In genomic region chr10:50740351-50740688, GRCh38 we compare ENCODE assay signal across 8 cellular contexts. TPM values are rescaled to one million over a fixed set of nuclear protein-coding genes. Genes with fewer than 3 reads are reported as not detected.
DNase-seq lines count a peak whose midpoint lies in the region; ATAC-seq, FAIRE-seq and TF ChIP-seq lines count a peak whose summit lies in the region.

No MANE protein-coding gene starts in this region.

- peak; percentile 4 for DNase-seq in T follicular helper cell (ENCODE audit: low read depth)
- no peak for DNase-seq in chondrocyte (ENCODE audit: low spot score)
- DNase-seq in HepG2 (ENCODE audit: low spot score), result peak; percentile 15
- peak; percentile 4 for DNase-seq in stimulated activated CD8-positive, alpha-beta memory T cell treated with anti-CD3 and anti-CD28 coated beads, Interleukin-12 subunit alpha, Interleukin-12 subunit beta, amount 100 ng/mL, for 4 hours (ENCODE audit: low read depth)
- DNase-seq in cortex of kidney (lab: John Stamatoyannopoulos, UW), result no peak

- TF ChIP-seq EP300 in HepG2 (IDR thresholded peaks at IDR 0.05; ENCODE audit: low read depth in 2 of 2, low read length in 2 of 2), result no peak
- no peak for TF ChIP-seq EP300 in HepG2 (CRISPR knock-in tag; IDR thresholded peaks at IDR 0.05; ENCODE audit: borderline replicate concordance)

- TF ChIP-seq CTCF in chondrocyte (IDR thresholded peaks at IDR 0.05) (no peak), HepG2 (CRISPR knock-in tag; IDR thresholded peaks at IDR 0.05) (no peak)

- WGBS in HepG2 (ENCODE audit: low lambda C conversion rate), result under 1% methylated on average over 8 of the region's 8 CpGs

- in situ Hi-C loops in HepG2 (cut with HindIII; ENCODE audit: extremely low pct_ligation_motif_present, low pct_unique_long_range_greater_than_20kb), result no loop called here

- peak overlapping the region; percentile 82 for H3K9ac ChIP-seq in BLaER1
- H3K9ac ChIP-seq in HepG2 (ENCODE audit: insufficient read depth, low read depth, low read length), result peak overlapping the region; percentile 68

- ATAC-seq in GM19023 (IDR thresholded peaks at IDR 0.05; ENCODE audit: unreplicated experiment) (peak; percentile 28), HG03378 (IDR thresholded peaks at IDR 0.05; ENCODE audit: unreplicated experiment) (peak; percentile 46), HepG2 (peak; percentile 58)

- H3K4me1 ChIP-seq in BLaER1 (peaks cover 14% of the 10 kb centered on the region), HepG2 (ENCODE audit: insufficient read depth, low read length) (peaks cover 18% of the 10 kb centered on the region)

- H3K4me1 Mint-ChIP-seq in chondrocyte (ENCODE audit: low read depth), result peaks cover 11% of the 10 kb centered on the region

- no peaks in the 10 kb centered on the region for H3K9me3 Mint-ChIP-seq in chondrocyte (ENCODE audit: low read depth)

- peak overlapping the region; percentile 92 for H2AFZ ChIP-seq in HepG2 (ENCODE audit: low read length)

- BruUV-seq in HepG2 (replicated peaks; lab: Mats Ljungman, UMichigan), result no TSS peak

- no peak for TF ChIP-seq RAD21 in HepG2 (CRISPR knock-in tag; IDR thresholded peaks at IDR 0.05)

- peak overlapping the region; percentile 82 for H3K4me3 ChIP-seq in BLaER1
- H3K4me3 ChIP-seq in HepG2 (replicated peaks in 1 of 3; ENCODE audit: insufficient read depth in 1 of 3, low read depth in 2 of 3, low read length in 3 of 3), result peak overlapping the region; percentile 75 to 83 (median 80)

- H3K9me3 ChIP-seq in BLaER1, result no peaks in the 10 kb centered on the region
- H3K9me3 ChIP-seq in HepG2 (ENCODE audit: low read length), result no peaks in the 10 kb centered on the region

- no peak for TF ChIP-seq POLR2A in HepG2 (IDR thresholded peaks at IDR 0.05; ENCODE audit: insufficient read depth in 1 of 2, low read depth in 2 of 2, low read length in 2 of 2)

- H3K79me2 ChIP-seq in HepG2 (ENCODE audit: insufficient read depth, low read length), result no peaks in the 10 kb centered on the region

- H3K27ac ChIP-seq in BLaER1 (peak overlapping the region; percentile 64), HepG2 (ENCODE audit: extremely low read length, insufficient read depth, low read length) (peak overlapping the region; percentile 61)

- H4K20me1 ChIP-seq in BLaER1 (no peaks in the 10 kb centered on the region), HepG2 (ENCODE audit: insufficient read depth, low read length) (no peaks in the 10 kb centered on the region)

- no peaks in the 10 kb centered on the region for H3K36me3 Mint-ChIP-seq in chondrocyte (ENCODE audit: low read depth)

- H3K4me3 Mint-ChIP-seq in chondrocyte (ENCODE audit: unreplicated experiment), result peak overlapping the region; percentile 95

- CTCF ChIA-PET in HepG2 (lab: Yijun Ruan, JAX; ENCODE audit: low intra/inter-chr PET ratio, low total read pairs), result no interaction called here

- no peak for FAIRE-seq in HepG2 (lab: Jason Lieb, UNC)

- POLR2A ChIA-PET in HepG2 (lab: Yijun Ruan, JAX), result interaction anchor here (1.1 to 1.8 kb wide), 3 partner anchors 69 to 116 kb away, joined by 3 to 7 read pairs (median 4); no protein-coding TSS in a partner anchor

- peaks cover 11% of the 10 kb centered on the region for H3K27me3 Mint-ChIP-seq in chondrocyte (ENCODE audit: low read depth)

- H3K4me2 ChIP-seq in BLaER1 (peak overlapping the region; percentile 97), HepG2 (ENCODE audit: low read depth, low read length) (peak overlapping the region; percentile 86)

- intact Hi-C loops in HepG2 (cut with micrococcal nuclease; ENCODE audit: unreplicated experiment), result no loop called here

- H3K36me3 ChIP-seq in BLaER1, result no peaks in the 10 kb centered on the region
- H3K36me3 ChIP-seq in HepG2 (replicated peaks in 1 of 2; ENCODE audit: control insufficient read depth in 1 of 2, insufficient read depth in 2 of 2, low read length in 2 of 2), result no peaks in the 10 kb centered on the region

- no peaks in the 10 kb centered on the region for H3K27me3 ChIP-seq in BLaER1
- H3K27me3 ChIP-seq in HepG2 (ENCODE audit: control insufficient read depth in 1 of 2, insufficient read depth in 2 of 2, low read length in 2 of 2), result no peaks in the 10 kb centered on the region; a peak in 1 of 5 replicates

- H3K27ac Mint-ChIP-seq in chondrocyte (ENCODE audit: unreplicated experiment), result peak overlapping the region; percentile 99

TF ChIP-seq in HepG2, 621 proteins besides CTCF, POLR2A, EP300 and RAD21:
- TF ChIP-seq ZBTB8A (CRISPR knock-in tag; IDR thresholded peaks at IDR 0.05; ENCODE audit: borderline replicate concordance, low read depth), result no peak
- TF ChIP-seq IRF2 (CRISPR knock-in tag; IDR thresholded peaks at IDR 0.05), result 0 out of 2 replicates have a peak, but pooled peaks have one; percentile 2

RNA-seq across cellular contexts. Expression of gene ASAH2B, which starts 0.6 kb away (rescaled TPM):
- total RNA-seq in chondrocyte, result 2.1 to 3.9 TPM (median 3.0 TPM) in 3 replicates
- total RNA-seq in HepG2 (2016; rRNA removed; fragmentation: Illumina TruSeq; extraction: Trizol), result 4.2 and 7.8 TPM in 2 replicates
- 0.53 and 1.0 TPM in 2 replicates for total RNA-seq in HepG2 (2016; cell fraction: cytosol; rRNA removed; fragmentation: Illumina TruSeq; extraction: Trizol; ENCODE audit: low read depth)
- 6.3 and 9.7 TPM in 2 replicates for total RNA-seq in HepG2 (2016; cell fraction: insoluble cytoplasmic fraction; rRNA removed; fragmentation: Illumina TruSeq; extraction: Trizol)
- 4.4 and 5.0 TPM in 2 replicates for total RNA-seq in HepG2 (2016; cell fraction: membrane; rRNA removed; fragmentation: Illumina TruSeq; extraction: Trizol)
- total RNA-seq in HepG2 (2016; cell fraction: nucleus; rRNA removed; fragmentation: Illumina TruSeq; extraction: Trizol), result 6.9 and 10.0 TPM in 2 replicates
- 3.8 and 4.6 TPM in 2 replicates for polyA plus RNA-seq in HepG2 (2011; rRNA removed)
- polyA plus RNA-seq in HepG2 (2011; cell fraction: cytosol; rRNA removed), result 1.4 and 2.2 TPM in 2 replicates
- 3.8 and 6.0 TPM in 2 replicates for polyA plus RNA-seq in HepG2 (2011; cell fraction: nucleus; rRNA removed)
- 3.6 and 4.3 TPM in 2 replicates for polyA plus RNA-seq in HepG2 (2012)
- polyA plus RNA-seq in HepG2 (2016; cell fraction: cytosol; fragmentation: Illumina TruSeq; extraction: Trizol; ENCODE audit: low read depth), result 0.44 and 0.75 TPM in 2 replicates
- polyA plus RNA-seq in HepG2 (2016; cell fraction: insoluble cytoplasmic fraction; fragmentation: Illumina TruSeq; extraction: Trizol; ENCODE audit: low read depth), result 7.6 and 8.9 TPM in 2 replicates
- 2.1 and 3.5 TPM in 2 replicates for polyA plus RNA-seq in HepG2 (2016; cell fraction: membrane; fragmentation: Illumina TruSeq; extraction: Trizol; ENCODE audit: low read depth)
- 7.6 and 8.9 TPM in 2 replicates for polyA plus RNA-seq in HepG2 (2016; cell fraction: nucleus; fragmentation: Illumina TruSeq; extraction: Trizol; ENCODE audit: insufficient read depth, low read depth)
- 2.3 and 3.2 TPM in 2 replicates for polyA minus RNA-seq in HepG2 (2011; rRNA and poly(A)+ RNA removed; ENCODE audit: low replicate concordance)
- 1.7 and 2.0 TPM in 2 replicates for polyA minus RNA-seq in HepG2 (2011; cell fraction: cytosol; rRNA and poly(A)+ RNA removed)
- 17.9 and 18.5 TPM in 2 replicates for polyA minus RNA-seq in HepG2 (2011; cell fraction: nucleus; rRNA and poly(A)+ RNA removed)

Comparison
In these comparisons a context has a peak if more than half of its experiments do, and no peak if none do; other contexts are left out.
1. DNase-seq: peak in T follicular helper cell (single experiment), HepG2 (single experiment) and stimulated activated CD8-positive, alpha-beta memory T cell treated with anti-CD3 and anti-CD28 coated beads, Interleukin-12 subunit alpha, Interleukin-12 subunit beta, amount 100 ng/mL, for 4 hours (single experiment); none in chondrocyte (single experiment) and cortex of kidney (single experiment).
2. Peak in every context shown above with its lines, with median percentiles within 50 percentile points of each other: ATAC-seq.